ENCODE assay signal across 30 cellular contexts in genomic region chr10:26914898-26915297, GRCh38.
"Had no signal": no experiment of that assay in that cellular context is flagged by ENCODE, and none has a peak within 500 bp of the region (broad histone marks: within the 10 kb centered on the region; RNA-seq: fewer than 3 reads in every experiment).

No MANE protein-coding gene starts in this region.

- H3K27me3 ChIP-seq: esophagus squamous epithelium, gastrocnemius medialis, heart left ventricle, hepatocyte, left lung, neutrophil, right lobe of liver, tibial nerve, upper lobe of left lung, uterus had no signal

- H3K9me3 Mint-ChIP-seq: effector memory CD8-positive, alpha-beta T cell; mesothelial cell of epicardium; naive B cell; natural killer cell treated with Interleukin-12 subunit alpha and Interleukin-12 subunit beta and Interleukin-15 and Interleukin-18, amount 100 ng/mL, for 72 hours; neural crest cell; stimulated activated naive B cell treated with anti-CD40 and anti-IgM and Interleukin-4, amounts not matched to agents 10 μg/mL and 1 μg/mL and 100 μg/mL, for 72 hours; stimulated activated naive CD8-positive, alpha-beta T cell treated with anti-CD3 and anti-CD28 coated beads, Interleukin-15, Interleukin-2, amounts not matched to agents 100 ng/mL and 50 ng/mL, for 24 hours had no signal

- DNase-seq: dermis blood vessel endothelial cell; effector memory CD8-positive, alpha-beta T cell; erythroblast; esophagus squamous epithelium; foreskin fibroblast; gastrocnemius medialis; heart left ventricle; kidney; left lung; mesenchymal stem cell; mucosa of descending colon; naive B cell; right lobe of liver; small intestine; stimulated activated CD4-positive, alpha-beta T cell treated with anti-CD3 and anti-CD28 coated beads, Interleukin-15, amount 100 ng/mL, for 24 hours; stimulated activated CD4-positive, alpha-beta T cell treated with anti-CD3 and anti-CD28 coated beads, Interleukin-2, amount 100 ng/mL, for 48 hours; stimulated activated naive B cell treated with anti-CD40 and anti-IgM and Interleukin-4, amounts not matched to agents 10 μg/mL and 1 μg/mL and 100 μg/mL, for 72 hours; upper lobe of left lung; uterus had no signal

- H3K36me3 Mint-ChIP-seq: mesothelial cell of epicardium; naive B cell; natural killer cell treated with Interleukin-12 subunit alpha and Interleukin-12 subunit beta and Interleukin-15 and Interleukin-18, amount 100 ng/mL, for 72 hours; stimulated activated naive B cell treated with anti-CD40 and anti-IgM and Interleukin-4, amounts not matched to agents 10 μg/mL and 1 μg/mL and 100 μg/mL, for 72 hours had no signal

- H3K36me3 ChIP-seq: esophagus squamous epithelium, gastrocnemius medialis, heart left ventricle, left lung, neutrophil, right lobe of liver, thoracic aorta, tibial nerve, upper lobe of left lung, uterus had no signal

- H3K4me1 Mint-ChIP-seq: mesothelial cell of epicardium, neural crest cell had no signal

- H3K4me3 ChIP-seq: coronary artery, esophagus squamous epithelium, gastrocnemius medialis, heart left ventricle, hepatocyte, left lung, mucosa of descending colon, right lobe of liver, thoracic aorta, tibial nerve, upper lobe of left lung, uterus had no signal

- ATAC-seq: effector memory CD8-positive, alpha-beta T cell; gastrocnemius medialis; heart left ventricle; left lung; mucosa of descending colon; natural killer cell treated with Interleukin-12 subunit alpha and Interleukin-12 subunit beta and Interleukin-15 and Interleukin-18, amount 100 ng/mL, for 72 hours; right lobe of liver; stimulated activated naive B cell treated with anti-CD40 and anti-IgM and Interleukin-4, amounts not matched to agents 10 μg/mL and 1 μg/mL and 100 μg/mL, for 72 hours had no signal

- H3K4me1 ChIP-seq: esophagus squamous epithelium, gastrocnemius medialis, heart left ventricle, left lung, parathyroid adenoma, right lobe of liver, tibial nerve, upper lobe of left lung, uterus had no signal

- H3K9ac ChIP-seq: parathyroid adenoma had no signal

- H3K27ac Mint-ChIP-seq: effector memory CD8-positive, alpha-beta T cell; mesothelial cell of epicardium; naive B cell; natural killer cell treated with Interleukin-12 subunit alpha and Interleukin-12 subunit beta and Interleukin-15 and Interleukin-18, amount 100 ng/mL, for 72 hours; progenitor cell of endocrine pancreas; stimulated activated naive B cell treated with anti-CD40 and anti-IgM and Interleukin-4, amounts not matched to agents 10 μg/mL and 1 μg/mL and 100 μg/mL, for 72 hours; stimulated activated naive CD8-positive, alpha-beta T cell treated with anti-CD3 and anti-CD28 coated beads, Interleukin-15, Interleukin-2, amounts not matched to agents 100 ng/mL and 50 ng/mL, for 24 hours had no signal

- H3K4me3 Mint-ChIP-seq: effector memory CD8-positive, alpha-beta T cell; mesothelial cell of epicardium; naive B cell; natural killer cell treated with Interleukin-12 subunit alpha and Interleukin-12 subunit beta and Interleukin-15 and Interleukin-18, amount 100 ng/mL, for 72 hours; neural crest cell; stimulated activated naive B cell treated with anti-CD40 and anti-IgM and Interleukin-4, amounts not matched to agents 10 μg/mL and 1 μg/mL and 100 μg/mL, for 72 hours; stimulated activated naive CD8-positive, alpha-beta T cell treated with anti-CD3 and anti-CD28 coated beads, Interleukin-15, Interleukin-2, amounts not matched to agents 100 ng/mL and 50 ng/mL, for 24 hours had no signal

- H3K9me3 ChIP-seq: esophagus squamous epithelium, gastrocnemius medialis, heart left ventricle, left lung, mucosa of descending colon, neutrophil, right lobe of liver, thoracic aorta, tibial nerve, upper lobe of left lung, uterus had no signal

- H3K27me3 Mint-ChIP-seq: progenitor cell of endocrine pancreas; stimulated activated naive CD8-positive, alpha-beta T cell treated with anti-CD3 and anti-CD28 coated beads, Interleukin-15, Interleukin-2, amounts not matched to agents 100 ng/mL and 50 ng/mL, for 24 hours had no signal
